Comparison of ENCODE assay signal across 24 cellular contexts in the genomic region with DNA sequence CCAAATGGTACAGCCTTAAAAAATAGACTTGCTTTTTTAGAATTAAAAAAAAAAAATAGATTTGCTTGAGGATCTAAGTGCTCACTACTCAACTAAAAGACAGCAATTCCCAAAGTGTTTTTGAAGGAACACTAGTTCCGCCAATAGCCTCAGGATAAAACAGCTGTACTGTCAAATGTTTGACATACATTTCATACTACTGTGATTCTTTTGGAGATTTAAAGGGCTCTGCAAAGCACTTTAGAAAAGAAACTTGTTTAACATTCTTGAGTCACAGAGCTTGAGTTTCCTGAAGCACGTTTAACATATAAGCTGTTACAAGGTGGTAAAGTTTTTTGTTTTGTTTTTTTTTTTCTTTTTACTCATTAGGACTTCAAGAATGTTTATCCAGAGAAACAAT. TPM values are rescaled to one million over a fixed set of nuclear protein-coding genes. Genes with fewer than 3 reads are reported as not detected.
A peak's percentile ranks its signal among the peaks of the same experiment; 100 is the strongest.
DNase-seq lines count a peak whose midpoint lies in the region; ATAC-seq, FAIRE-seq and TF ChIP-seq lines count a peak whose summit lies in the region.
"Had no signal": no experiment of that assay in that cellular context is flagged by ENCODE, and none has a peak within 500 bp of the region (broad histone marks: within the 10 kb centered on the region; RNA-seq: fewer than 3 reads in every experiment).

No MANE protein-coding gene starts in this region.

- no peaks in the 10 kb centered on the region for H3K27me3 Mint-ChIP-seq in T-helper 17 cell
- H3K27me3 Mint-ChIP-seq: CD4-positive, alpha-beta memory T cell had no signal

- H3K9ac ChIP-seq in mammary epithelial cell (ENCODE audit: insufficient read depth, low read length) (no peak overlapping the region), adipocyte (ENCODE audit: low read length) (no peak overlapping the region), mesendoderm (ENCODE audit: low read length) (no peak overlapping the region)
- H3K9ac ChIP-seq: BLaER1, GM23248 had no signal

- H4K8ac ChIP-seq in mesendoderm (ENCODE audit: low read depth, low read length): no peak overlapping the region

- intact Hi-C loops in mammary epithelial cell (cut with micrococcal nuclease) (no loop called here), Right ventricle myocardium inferior (cut with DNase I) (no loop called here)

- H2BK5ac ChIP-seq in mesendoderm (ENCODE audit: low read length): no peak overlapping the region

- H3K4ac ChIP-seq in mesendoderm (ENCODE audit: low read depth, low read length): no peak overlapping the region

- in situ Hi-C loops in T47D (cut with HindIII; ENCODE audit: low pct_unique_long_range_greater_than_20kb, low sequenced_read_pairs) (no loop called here), mammary epithelial cell (cut with MboI; ENCODE audit: low sequenced_read_pairs in 2 of 2) (no loop called here)

- H3K56ac ChIP-seq in mesendoderm (ENCODE audit: low read length): no peak overlapping the region

- no peak overlapping the region for H3K18ac ChIP-seq in mesendoderm (ENCODE audit: low read length)

- H3K27ac Mint-ChIP-seq in T-helper 17 cell: no peak overlapping the region
- H3K27ac Mint-ChIP-seq: CD14-positive monocyte, HFFc6 had no signal

- H3K36me3 ChIP-seq in mammary epithelial cell (ENCODE audit: insufficient read depth, low read length): no peaks in the 10 kb centered on the region
- H3K36me3 ChIP-seq in adipocyte (ENCODE audit: control insufficient read depth, insufficient read depth, low read length, severe bottlenecking): no peaks in the 10 kb centered on the region
- no peaks in the 10 kb centered on the region for H3K36me3 ChIP-seq in mesendoderm (ENCODE audit: control insufficient read depth, insufficient read depth, low read length)
- no peaks in the 10 kb centered on the region for H3K36me3 ChIP-seq in H7 (replicated peaks; ENCODE audit: control insufficient read depth, insufficient read depth, low read length)
- H3K36me3 ChIP-seq: BLaER1 had no signal

- dilution Hi-C loops in mammary epithelial cell (cut with HindIII; ENCODE audit: low sequenced_read_pairs): no loop called here

- BruUV-seq in mammary epithelial cell (replicated peaks; lab: Mats Ljungman, UMichigan): no TSS peak

- H4K5ac ChIP-seq in mesendoderm (ENCODE audit: low read length): no peak overlapping the region

- ATAC-seq in Right ventricle myocardium inferior (no peak), T-helper 17 cell (no peak)
- ATAC-seq: HCT116 had no signal

- no peaks in the 10 kb centered on the region for H3K79me1 ChIP-seq in mesendoderm (ENCODE audit: low read length)

- no peak overlapping the region for H3K4me3 Mint-ChIP-seq in T-helper 17 cell
- H3K4me3 Mint-ChIP-seq: CD14-positive monocyte; CD4-positive, alpha-beta memory T cell; HFFc6 had no signal

- no peaks in the 10 kb centered on the region for H4K20me1 ChIP-seq in mammary epithelial cell (ENCODE audit: insufficient read depth, low read length)
- H4K20me1 ChIP-seq: BLaER1 had no signal

- H3K79me2 ChIP-seq in mammary epithelial cell (ENCODE audit: insufficient read depth, low read length) (no peaks in the 10 kb centered on the region), mesendoderm (ENCODE audit: control insufficient read depth, insufficient read depth, low read length) (no peaks in the 10 kb centered on the region)

- H3K36me3 Mint-ChIP-seq in T-helper 17 cell (ENCODE audit: low read depth): no peaks in the 10 kb centered on the region
- H3K36me3 Mint-ChIP-seq: CD14-positive monocyte; CD4-positive, alpha-beta memory T cell had no signal

- H3K4me3 ChIP-seq in mammary epithelial cell (replicated peaks in 1 of 3; ENCODE audit: insufficient read depth in 1 of 3, low read depth in 2 of 3, low read length in 3 of 3) (no peak overlapping the region), adipocyte (ENCODE audit: low read length) (no peak overlapping the region), mesendoderm (ENCODE audit: low read length) (no peak overlapping the region), H7 (ENCODE audit: insufficient read depth, low read depth, low read length) (no peak overlapping the region)
- H3K4me3 ChIP-seq: BLaER1, GM23248 had no signal

- TF ChIP-seq CTCF in mammary epithelial cell (conservative IDR thresholded peaks at IDR 0.05 in 1 of 2, IDR thresholded peaks at IDR 0.05 in 1 of 2; ENCODE audit: extremely low read depth in 1 of 2, insufficient read depth in 1 of 2, low read depth in 1 of 2, low read length in 2 of 2): no peak

- no peak overlapping the region for H3K23ac ChIP-seq in mesendoderm (ENCODE audit: low read length)

- no peak overlapping the region for H2AFZ ChIP-seq in mammary epithelial cell (ENCODE audit: low read depth, low read length)
- H2AFZ ChIP-seq: GM23248 had no signal

- no peak overlapping the region for H2BK120ac ChIP-seq in mesendoderm (ENCODE audit: low read depth, low read length)

- DNase-seq in T47D (ENCODE audit: low read depth in 1 of 2, low spot score in 1 of 2) (peak; percentile 11 to 50), mammary epithelial cell (no peak), adipocyte (ENCODE audit: low read depth) (peak; percentile 50), mesendoderm (peak; percentile 59), H7 (no peak), GM12892 (ENCODE audit: insufficient read length) (no peak), Right ventricle myocardium inferior (ENCODE audit: missing footprints) (no peak), T-helper 17 cell (no peak)
- DNase-seq: 8988T; Calu3; CD4-positive, alpha-beta memory T cell; DMS79 treated with DMSO at 0.1 percent for 48 hours; EL; GM23248; HFFc6; IMR-90 had no signal

- H3K27me3 ChIP-seq in mammary epithelial cell (ENCODE audit: insufficient read depth, low read length) (no peaks in the 10 kb centered on the region), adipocyte (replicated peaks; ENCODE audit: control insufficient read depth, insufficient read depth, low read length) (no peaks in the 10 kb centered on the region), mesendoderm (ENCODE audit: insufficient read depth, low read length, poor library complexity) (no peaks in the 10 kb centered on the region), H7 (ENCODE audit: control insufficient read depth, insufficient read depth, low read length) (peaks cover 2% of the 10 kb centered on the region; the same call in 1 of the 2 replicates)
- H3K27me3 ChIP-seq: BLaER1 had no signal

- no peaks in the 10 kb centered on the region for H3K4me1 Mint-ChIP-seq in T-helper 17 cell
- H3K4me1 Mint-ChIP-seq: CD4-positive, alpha-beta memory T cell had no signal

- H3K4me1 ChIP-seq in mammary epithelial cell (ENCODE audit: insufficient read depth, low read length) (no peaks in the 10 kb centered on the region), adipocyte (ENCODE audit: control insufficient read depth, insufficient read depth, low read length) (peaks cover 9% of the 10 kb centered on the region), mesendoderm (ENCODE audit: control insufficient read depth, low read depth, low read length) (no peaks in the 10 kb centered on the region)
- H3K4me1 ChIP-seq: BLaER1 had no signal

- no peak for FAIRE-seq in GM12892 (lab: Jason Lieb, UNC)
- FAIRE-seq: G401.6, GM12891, GM18507, H54, HTR-8/SVneo had no signal

- 57% methylated on average over 2 of the region's 2 CpGs for WGBS in mammary epithelial cell (ENCODE audit: low coverage, missing lambda C conversion rate)
- WGBS in mesendoderm (ENCODE audit: extremely low coverage, insufficient coverage, low lambda C conversion rate): no CpG with 5 or more reads among the region's 2 CpGs

- H2AK5ac ChIP-seq in mesendoderm (ENCODE audit: low read length): no peak overlapping the region

- H3K27ac ChIP-seq in mammary epithelial cell (ENCODE audit: insufficient read depth, low read depth, low read length) (no peak overlapping the region), mesendoderm (ENCODE audit: low read depth, low read length) (no peak overlapping the region)
- H3K27ac ChIP-seq: BLaER1, GM23248 had no signal

- no peak overlapping the region for H2BK15ac ChIP-seq in mesendoderm (replicated peaks; ENCODE audit: low read depth)

- CTCF ChIA-PET in mammary epithelial cell (lab: Charles Lee; ENCODE audit: low non-redundant PET): no interaction called here

- no peak for TF ChIP-seq POLR2A in GM12892 (IDR thresholded peaks at IDR 0.05; ENCODE audit: low read depth, low read length)

- no peak overlapping the region for H3K4me2 ChIP-seq in mammary epithelial cell (ENCODE audit: insufficient read depth, low read depth, low read length)
- H3K4me2 ChIP-seq in mesendoderm (ENCODE audit: low read length): no peak overlapping the region
- H3K4me2 ChIP-seq: BLaER1 had no signal

- no peaks in the 10 kb centered on the region for H3K9me3 ChIP-seq in mammary epithelial cell (replicated peaks; ENCODE audit: insufficient read depth, low read length)
- no peaks in the 10 kb centered on the region for H3K9me3 ChIP-seq in adipocyte (ENCODE audit: control insufficient read depth, low read length)
- H3K9me3 ChIP-seq in T-helper 17 cell (ENCODE audit: control insufficient read depth, low read length, poor library complexity, severe bottlenecking): no peaks in the 10 kb centered on the region
- H3K9me3 ChIP-seq: BLaER1 had no signal

RNA-seq across cellular contexts. Expression of a gene that starts 23.1 kb away (rescaled TPM):
- total RNA-seq in mammary epithelial cell (100 to 1,000 TPM in 1 of 2 donors, 10 to 100 TPM in 1; 34.3 to 175 TPM), Right ventricle myocardium inferior (0.84 TPM), T-helper 17 cell (1 to 10 TPM; 3.1 to 3.7 TPM)
- polyA plus RNA-seq in mammary epithelial cell: 162 TPM
- polyA minus RNA-seq in mammary epithelial cell: 104 TPM
- 27.1 TPM for polyA plus RNA-seq in mesendoderm (2013, experiment 1 of 2)
- polyA plus RNA-seq in mesendoderm (2013, experiment 2 of 2): 30.3 TPM
- total RNA-seq in H7 (2014; rRNA removed; shearing (Covaris generic)): 1.5 and 3.8 TPM in 2 replicates
- polyA plus RNA-seq in GM12892 (2012; ENCODE audit: missing spikeins): 1.8 TPM

Comparison
In these comparisons a context has a peak if more than half of its experiments do, and no peak if none do; other contexts are left out.
1. DNase-seq: peak in T47D (2 of 2), adipocyte (single experiment) and mesendoderm (single experiment); none in mammary epithelial cell (single experiment), H7 (single experiment), GM12892 (single experiment), Right ventricle myocardium inferior (single experiment) and T-helper 17 cell (0 of 3).